32 cellular contexts compared by ENCODE assay signal in genomic region chr11:44903035-44903434, GRCh38.
"Had no signal": no experiment of that assay in that cellular context is flagged by ENCODE, and none has a peak within 500 bp of the region (broad histone marks: within the 10 kb centered on the region; RNA-seq: fewer than 3 reads in every experiment).

No MANE protein-coding gene starts in this region.

- H3K36me3 ChIP-seq: adrenal gland, breast epithelium, MG63, Peyer's patch had no signal

- H3K4me1 ChIP-seq: body of pancreas, breast epithelium had no signal

- H3K27me3 Mint-ChIP-seq: activated CD4-positive, alpha-beta T cell treated with anti-CD3 and anti-CD28 coated beads, Interleukin-2, amount 10 ng/mL, durations not matched to agents 24 days and 14 days; activated T-cell treated with anti-CD3 and anti-CD28 coated beads, Interleukin-2, amount 50 U/mL, for 24 hours had no signal

- H3K9me3 Mint-ChIP-seq: activated CD4-positive, alpha-beta T cell treated with anti-CD3 and anti-CD28 coated beads, Interleukin-2, amount 10 ng/mL, durations not matched to agents 24 days and 14 days; activated naive CD4-positive, alpha-beta T cell treated with anti-CD3 and anti-CD28 coated beads for 36 hours; activated naive CD4-positive, alpha-beta T cell treated with anti-CD3 and anti-CD28 coated beads, Interleukin-2, amount 50 U/mL, for 72 hours; activated T-cell treated with anti-CD3 and anti-CD28 coated beads, Interleukin-2, amount 50 U/mL, for 24 hours; T-helper 2 cell treated with Interferon-gamma antibody and Interleukin-4, amounts not matched to agents 5 μg/mL and 100 μg/mL, for 36 hours had no signal

- H3K9me3 ChIP-seq: adrenal gland, body of pancreas, MG63, Peyer's patch had no signal

- H3K4me3 ChIP-seq: adrenal gland, body of pancreas, breast epithelium, MG63, Peyer's patch had no signal

- ATAC-seq: activated CD8-positive, alpha-beta T cell treated with anti-CD3 and anti-CD28 coated beads, Interleukin-2, amount 10 ng/mL, durations not matched to agents 7 days and 5 days; activated naive CD4-positive, alpha-beta T cell treated with anti-CD3 and anti-CD28 coated beads, Interleukin-2, amount 50 U/mL, for 72 hours; body of pancreas; PC-3; Right ventricle myocardium inferior; SK-N-SH treated with all-trans-retinoic acid at 6 μM for 48 hours had no signal

- H3K4me1 Mint-ChIP-seq: activated CD4-positive, alpha-beta T cell treated with anti-CD3 and anti-CD28 coated beads, Interleukin-2, amount 10 ng/mL, durations not matched to agents 24 days and 14 days had no signal

- H3K4me3 Mint-ChIP-seq: activated CD4-positive, alpha-beta T cell treated with anti-CD3 and anti-CD28 coated beads, Interleukin-2, amount 10 ng/mL, durations not matched to agents 24 days and 14 days; activated CD8-positive, alpha-beta T cell treated with anti-CD3 and anti-CD28 coated beads, Interleukin-2, amount 10 ng/mL, durations not matched to agents 7 days and 5 days; activated naive CD4-positive, alpha-beta T cell treated with anti-CD3 and anti-CD28 coated beads for 36 hours; activated T-cell treated with anti-CD3 and anti-CD28 coated beads, Interleukin-2, amount 50 U/mL, for 24 hours; T-helper 2 cell treated with Interferon-gamma antibody and Interleukin-4, amounts not matched to agents 5 μg/mL and 100 μg/mL, for 36 hours had no signal

- H3K27me3 ChIP-seq: adrenal gland, body of pancreas, breast epithelium, MG63, Peyer's patch had no signal

- DNase-seq: activated CD4-positive, alpha-beta T cell treated with anti-CD3 and anti-CD28 coated beads, Interleukin-2, amount 10 ng/mL, durations not matched to agents 24 days and 14 days; activated CD4-positive, alpha-beta T cell treated with anti-CD3 and anti-CD28 coated beads, Interleukin-2, amount 50 U/mL, for 4 hours; activated CD8-positive, alpha-beta T cell treated with anti-CD3 and anti-CD28 coated beads, Interleukin-2, amount 10 ng/mL, durations not matched to agents 7 days and 5 days; activated gamma-delta T cell treated with Interleukin-2 at 50 U/mL for 16 hours; activated naive CD4-positive, alpha-beta T cell treated with anti-CD3 and anti-CD28 coated beads for 36 hours; activated T-cell treated with anti-CD3 and anti-CD28 coated beads, Interleukin-2, amount 50 U/mL, for 24 hours; adrenal gland; body of pancreas; caudate nucleus; cerebellar nuclear complex; Kasumi-1; KG1; MG63; MV-4-11; NCI-H1092; NCI-H1436 treated with DMSO at 0.1 percent for 48 hours; NCI-H1694 treated with DMSO at 0.1 percent for 48 hours; NCI-H2029; NCI-H510A; NCI-H526; NCI-H748 treated with DMSO at 0.1 percent for 48 hours; NK-92 treated with Interleukin-12 subunit alpha and Interleukin-12 subunit beta, amount 100 ng/mL, for 24 hours; PC-3; Peyer's patch; SIG-M5; SW 1271 had no signal

- H3K27ac Mint-ChIP-seq: activated CD4-positive, alpha-beta T cell treated with anti-CD3 and anti-CD28 coated beads, Interleukin-2, amount 10 ng/mL, durations not matched to agents 24 days and 14 days; activated CD8-positive, alpha-beta T cell treated with anti-CD3 and anti-CD28 coated beads, Interleukin-2, amount 10 ng/mL, durations not matched to agents 7 days and 5 days; activated naive CD4-positive, alpha-beta T cell treated with anti-CD3 and anti-CD28 coated beads for 36 hours; activated T-cell treated with anti-CD3 and anti-CD28 coated beads, Interleukin-2, amount 50 U/mL, for 24 hours; T-helper 2 cell treated with Interferon-gamma antibody and Interleukin-4, amounts not matched to agents 5 μg/mL and 100 μg/mL, for 36 hours had no signal

- H3K27ac ChIP-seq: adrenal gland, body of pancreas, breast epithelium, Peyer's patch, RWPE1 had no signal
